Comparison of ENCODE assay signal across 8 cellular contexts in genomic region chr13:112605531-112605990, GRCh38. TPM values are rescaled to one million over a fixed set of nuclear protein-coding genes. Genes with fewer than 3 reads are reported as not detected.
DNase-seq lines count a peak whose midpoint lies in the region; ATAC-seq and TF ChIP-seq lines count a peak whose summit lies in the region.

No MANE protein-coding gene starts in this region.

- peaks cover 19% of the 10 kb centered on the region for H3K27me3 ChIP-seq in GM23248 (replicated peaks; ENCODE audit: insufficient read depth)
- no peaks in the 10 kb centered on the region for H3K27me3 ChIP-seq in SU-DHL-6 (ENCODE audit: low read length)
- H3K27me3 ChIP-seq in foreskin keratinocyte, result peaks cover 37% of the 10 kb centered on the region

- H2AFZ ChIP-seq in GM23248 (peak overlapping the region; percentile 95), SU-DHL-6 (ENCODE audit: low read depth, low read length, severe bottlenecking) (peak overlapping the region; percentile 90)

- TF ChIP-seq CTCF in SU-DHL-6 (IDR thresholded peaks at IDR 0.05; ENCODE audit: insufficient read depth, low read length, poor library complexity, severe bottlenecking) (no peak), foreskin keratinocyte (conservative IDR thresholded peaks at IDR 0.05) (no peak), lower leg skin (IDR thresholded peaks at IDR 0.05) (no peak)

- H3K36me3 ChIP-seq in GM23248 (ENCODE audit: low read depth) (no peaks in the 10 kb centered on the region), SU-DHL-6 (ENCODE audit: low read length) (no peaks in the 10 kb centered on the region)

- no peak for TF ChIP-seq POLR2A in lower leg skin (IDR thresholded peaks at IDR 0.05)

- H3F3A ChIP-seq in GM23248 (ENCODE audit: insufficient read depth), result no peaks in the 10 kb centered on the region
- H3F3A ChIP-seq in SU-DHL-6 (ENCODE audit: insufficient read depth), result no peaks in the 10 kb centered on the region

- peak overlapping the region; percentile 76 for H3K4me3 ChIP-seq in GM23248
- peak overlapping the region; percentile 41 for H3K4me3 ChIP-seq in SU-DHL-6 (ENCODE audit: insufficient read depth, low read length, poor library complexity, severe bottlenecking)
- H3K4me3 ChIP-seq in skeletal muscle cell (ENCODE audit: low read depth, low read length), result peak overlapping the region; percentile 58
- no peak overlapping the region for H3K4me3 ChIP-seq in lower leg skin (ENCODE audit: low read depth, poor library complexity, severe bottlenecking)

- peak; percentile 14 for ATAC-seq in foreskin keratinocyte

- intact Hi-C loops in lower leg skin (cut with DNase I; ENCODE audit: low total_unique reads), result loop anchor here (10.0 kb wide), 1 partner anchor 1131 kb away; no protein-coding TSS in a partner anchor

- peak overlapping the region; percentile 92 for H3K4me2 ChIP-seq in GM23248 (ENCODE audit: unreplicated experiment)
- H3K4me2 ChIP-seq in SU-DHL-6 (ENCODE audit: low read depth, low read length, poor library complexity, severe bottlenecking), result peak overlapping the region; percentile 54

- H3K79me2 ChIP-seq in GM23248 (ENCODE audit: insufficient read depth), result no peaks in the 10 kb centered on the region
- H3K79me2 ChIP-seq in SU-DHL-6 (ENCODE audit: insufficient read depth, low read length), result no peaks in the 10 kb centered on the region

- in situ Hi-C loops in GM23248 (cut with MboI), result loop anchor here (10.0 kb wide), 1 partner anchor 1131 kb away; no protein-coding TSS in a partner anchor

- no peaks in the 10 kb centered on the region for H4K20me1 ChIP-seq in GM23248 (ENCODE audit: insufficient read depth)
- no peaks in the 10 kb centered on the region for H4K20me1 ChIP-seq in SU-DHL-6 (ENCODE audit: low read depth, low read length)

- 45 to 51% methylated on average over 18 of the region's 18 CpGs for WGBS in GM23248 (ENCODE audit: low coverage in 1 of 2, low lambda C conversion rate in 2 of 2, missing lambda C conversion rate in 2 of 2), 2 experiments
- WGBS in lower leg skin, 2 donors, result 50 to 55% methylated on average over 18 of the region's 18 CpGs

- H3K27ac ChIP-seq in GM23248 (no peak overlapping the region), SU-DHL-6 (ENCODE audit: low read depth, low read length) (no peak overlapping the region), foreskin keratinocyte (no peak overlapping the region)

- DNase-seq in GM23248 (peak; percentile 56), foreskin keratinocyte (no peak), skeletal muscle cell (ENCODE audit: low read depth) (no peak), lower leg skin (ENCODE audit: low spot score in 2 of 2) (no peak), GOT3 (lab: John Stamatoyannopoulos, UW) (no peak), NOMO-1 treated with DMSO at 0.1 percent for 48 hours (lab: John Stamatoyannopoulos, UW; ENCODE audit: unreplicated experiment) (no peak)
- DNase-seq in activated CD4-positive, CD25-positive, alpha-beta regulatory T cell (lab: John Stamatoyannopoulos, UW), result no peak

- H3K9me3 ChIP-seq in GM23248 (ENCODE audit: low read depth) (no peaks in the 10 kb centered on the region), SU-DHL-6 (ENCODE audit: insufficient read depth, low read length) (no peaks in the 10 kb centered on the region)

- H3K4me1 ChIP-seq in GM23248 (ENCODE audit: insufficient read depth), result 0 out of 2 replicates have a peak, but pooled peaks cover 3% of the 10 kb centered on the region
- no peaks in the 10 kb centered on the region for H3K4me1 ChIP-seq in foreskin keratinocyte

- H3K9ac ChIP-seq in GM23248 (peak overlapping the region; percentile 75), SU-DHL-6 (ENCODE audit: low read length) (peak overlapping the region; percentile 45; the same call in 1 of the 2 replicates)

- H3K9me2 ChIP-seq in GM23248 (ENCODE audit: insufficient read depth) (no peaks in the 10 kb centered on the region), SU-DHL-6 (replicated peaks; ENCODE audit: insufficient read depth, low read length) (no peaks in the 10 kb centered on the region)

RNA-seq across cellular contexts. Expression of gene TUBGCP3, which starts 17.6 kb away (rescaled TPM):
- total RNA-seq in GM23248 (2014; rRNA removed; shearing (Covaris generic)), result 12.0 TPM in 2 replicates
- polyA plus RNA-seq in GM23248 (2016; fragmentation: Nextera tagmentation; extraction: Ambion mirVana) (12.2 and 13.1 TPM in 2 replicates), foreskin keratinocyte (10.0 and 10.4 TPM in 2 replicates)
- total RNA-seq in foreskin keratinocyte (26.4 and 28.3 TPM in 2 replicates), lower leg skin (10 to 100 TPM; 20.0 to 35.4 (median 22.9) TPM)
